ENCODE assay signal across 8 cellular contexts in genomic region chr9:112443200-112443599, GRCh38. TPM values are rescaled to one million over a fixed set of nuclear protein-coding genes. Genes with fewer than 3 reads are reported as not detected.
A peak's percentile ranks its signal among the peaks of the same experiment; 100 is the strongest.
DNase-seq lines count a peak whose midpoint lies in the region; ATAC-seq, FAIRE-seq and TF ChIP-seq lines count a peak whose summit lies in the region.

No MANE protein-coding gene starts in this region.

- H3K23me2 ChIP-seq in H1 (ENCODE audit: low read depth, low read length): no peaks in the 10 kb centered on the region

- H3K9ac ChIP-seq in H1 (replicated peaks in 1 of 4; ENCODE audit: extremely low read depth in 1 of 4, low read depth in 3 of 4, low read length in 3 of 4): no peak overlapping the region

- intact Hi-C loops in left ventricle myocardium inferior (cut with micrococcal nuclease): no loop called here
- intact Hi-C loops in left cardiac atrium (cut with DNase I): no loop called here
- intact Hi-C loops in PC-9 (cut with micrococcal nuclease; ENCODE audit: unreplicated experiment): loop anchor here (5.0 to 10.0 kb wide), 2 partner anchors 269 to 352 kb away; no protein-coding TSS in a partner anchor

- H2BK120ac ChIP-seq in H1 (replicated peaks; ENCODE audit: low read depth, low read length): no peak overlapping the region

- no peak for FAIRE-seq in H1 (lab: Jason Lieb, UNC)

- no peak overlapping the region for H4K8ac ChIP-seq in H1 (ENCODE audit: extremely low read depth, insufficient read depth, low read length)

- no peak overlapping the region for H3K18ac ChIP-seq in H1 (ENCODE audit: extremely low read depth, low read length)

- DNase-seq in left ventricle myocardium inferior (no peak), left cardiac atrium (no peak), PC-9 (no peak), H1 (ENCODE audit: low read depth in 1 of 2, low spot score in 2 of 2) (no peak), renal cortical epithelial cell (ENCODE audit: low read depth) (peak; percentile 34), T1000 (lab: John Stamatoyannopoulos, UW) (no peak), NCI-H526 treated with DMSO at 0.1 percent for 48 hours (lab: John Stamatoyannopoulos, UW) (no peak)

- H3K4me2 ChIP-seq in PC-9 (no peak overlapping the region), H1 (ENCODE audit: insufficient read depth in 1 of 2, low read depth in 2 of 2, low read length in 2 of 2) (no peak overlapping the region)

- H3K9me2 ChIP-seq in PC-9 (ENCODE audit: insufficient read depth): no peaks in the 10 kb centered on the region

- BruUV-seq in PC-9 (replicated peaks; lab: Mats Ljungman, UMichigan): no TSS peak

- no peak for TF ChIP-seq POLR2A in H1 (IDR thresholded peaks at IDR 0.05; ENCODE audit: control extremely low read depth in 1 of 2, low read depth in 2 of 2, low read length in 2 of 2)

- H3K56ac ChIP-seq in H1 (replicated peaks; ENCODE audit: insufficient read length, low read depth, low read length): no peak overlapping the region

- CTCF ChIA-PET in PC-9 (lab: Charles Lee): interaction anchor here (0.7 to 1.2 kb wide), 2 partner anchors 268 to 275 kb away, joined by 4 to 7 read pairs; partner anchors contain the start of gene INIP
- CTCF ChIA-PET in H1 (lab: Charles Lee; ENCODE audit: partially characterized antibody): interaction anchor here (0.5 to 1.8 kb wide), 10 partner anchors 9 to 468 kb away, joined by 3 to 9 read pairs (median 4); no protein-coding TSS in a partner anchor

- no peak overlapping the region for H3K4ac ChIP-seq in H1 (replicated peaks; ENCODE audit: insufficient read length, low read depth, low read length)

- H3K9me3 ChIP-seq in left ventricle myocardium inferior (replicated peaks): no peaks in the 10 kb centered on the region
- no peaks in the 10 kb centered on the region for H3K9me3 ChIP-seq in PC-9 (ENCODE audit: insufficient read depth, low read depth)
- H3K9me3 ChIP-seq in H1 (ENCODE audit: insufficient read depth in 2 of 2, low read depth in 1 of 2, low read length in 1 of 2): no peaks in the 10 kb centered on the region

- H3K79me2 ChIP-seq in PC-9 (ENCODE audit: low read depth) (no peaks in the 10 kb centered on the region), H1 (ENCODE audit: control insufficient read depth in 1 of 2, insufficient read depth in 2 of 2, low read length in 2 of 2) (no peaks in the 10 kb centered on the region)

- TF ChIP-seq EP300 in H1 (IDR thresholded peaks at IDR 0.05; ENCODE audit: borderline replicate concordance in 1 of 2, low read depth in 2 of 2, low read length in 2 of 2): no peak

- no peak overlapping the region for H2BK12ac ChIP-seq in H1 (ENCODE audit: low read depth, low read length)

- no peaks in the 10 kb centered on the region for H3K27me3 ChIP-seq in left ventricle myocardium inferior (ENCODE audit: low read depth)
- H3K27me3 ChIP-seq in PC-9 (ENCODE audit: insufficient read depth, low read depth): no peaks in the 10 kb centered on the region
- no peaks in the 10 kb centered on the region for H3K27me3 ChIP-seq in H1 (replicated peaks in 1 of 4; ENCODE audit: control insufficient read depth in 3 of 4, extremely low read depth in 1 of 4, insufficient read depth in 3 of 4, low read length in 3 of 4)

- H2BK20ac ChIP-seq in H1 (ENCODE audit: low read length): no peak overlapping the region

- no peak overlapping the region for H3K14ac ChIP-seq in H1 (ENCODE audit: insufficient read length)

- no peak overlapping the region for H2AK5ac ChIP-seq in H1 (ENCODE audit: low read depth, low read length)

- H4K91ac ChIP-seq in H1 (replicated peaks; ENCODE audit: insufficient read length, low read length): no peak overlapping the region

- H3K36me3 ChIP-seq in left ventricle myocardium inferior (peaks cover 39% of the 10 kb centered on the region), PC-9 (ENCODE audit: low read depth) (no peaks in the 10 kb centered on the region; the same call in 1 of the 2 replicates), H1 (ENCODE audit: control insufficient read depth in 2 of 4, insufficient read depth in 4 of 4, low read length in 3 of 4) (no peaks in the 10 kb centered on the region)

- TF ChIP-seq CTCF in left ventricle myocardium inferior (IDR thresholded peaks at IDR 0.05; ENCODE audit: borderline replicate concordance) (peak; percentile 50), PC-9 (conservative IDR thresholded peaks at IDR 0.05) (0 out of 2 replicates have a peak, but pooled peaks have one; percentile 47), H1 (IDR thresholded peaks at IDR 0.05; ENCODE audit: control extremely low read depth in 1 of 3, insufficient read depth in 1 of 3, low read depth in 1 of 3, low read length in 3 of 3) (peak in 2 of 3 experiments; percentile 15 to 32; a peak in 2 of 4 replicates)

- POLR2A ChIA-PET in PC-9 (lab: Charles Lee; ENCODE audit: unreplicated experiment) (interaction anchor here (0.5 to 0.6 kb wide), 2 partner anchors 342 to 860 kb away, joined by 3 to 5 read pairs; no protein-coding TSS in a partner anchor), H1 (lab: Charles Lee; ENCODE audit: partially characterized antibody) (interaction anchor here (0.9 kb wide), 1 partner anchor 275 kb away, joined by 3 read pairs; the partner anchor contains the start of gene INIP)

- no peaks in the 10 kb centered on the region for H4K20me1 ChIP-seq in PC-9 (ENCODE audit: insufficient read depth)
- H4K20me1 ChIP-seq in H1 (replicated peaks in 1 of 2; ENCODE audit: control insufficient read depth in 1 of 2, insufficient read depth in 2 of 2, low read length in 2 of 2): no peaks in the 10 kb centered on the region

- no peak overlapping the region for H4K5ac ChIP-seq in H1 (ENCODE audit: insufficient read length, low read depth, low read length)

- H3K23ac ChIP-seq in H1 (ENCODE audit: insufficient read length): no peak overlapping the region

- H3K27ac ChIP-seq in left ventricle myocardium inferior (replicated peaks): no peak overlapping the region
- no peak overlapping the region for H3K27ac ChIP-seq in PC-9
- H3K27ac ChIP-seq in H1 (ENCODE audit: low read depth, low read length): no peak overlapping the region

- no peaks in the 10 kb centered on the region for H3K79me1 ChIP-seq in H1 (ENCODE audit: low read depth, low read length)

- H2BK5ac ChIP-seq in H1 (ENCODE audit: low read depth, low read length): no peak overlapping the region

- no peak overlapping the region for H2BK15ac ChIP-seq in H1 (ENCODE audit: low read length)

- 0 out of 2 replicates have a peak, but pooled peaks cover 3% of the 10 kb centered on the region for H3F3A ChIP-seq in PC-9 (ENCODE audit: insufficient read depth, low read depth)

- H3K4me1 ChIP-seq in left ventricle myocardium inferior (peaks cover 10% of the 10 kb centered on the region), PC-9 (replicated peaks; ENCODE audit: insufficient read depth) (no peaks in the 10 kb centered on the region), H1 (replicated peaks in 1 of 4; ENCODE audit: control insufficient read depth in 3 of 4, insufficient read depth in 4 of 4, low read length in 3 of 4) (no peaks in the 10 kb centered on the region)

- ATAC-seq in left cardiac atrium: no peak
- no peak for ATAC-seq in HG02885 (IDR thresholded peaks at IDR 0.05; ENCODE audit: poor library complexity, unreplicated experiment)

- no peak overlapping the region for H2AFZ ChIP-seq in PC-9
- no peak overlapping the region for H2AFZ ChIP-seq in H1 (ENCODE audit: low read length)

- TF ChIP-seq RAD21 in H1 (IDR thresholded peaks at IDR 0.05 in 1 of 2, conservative IDR thresholded peaks at IDR 0.05 in 1 of 2; ENCODE audit: low read depth in 2 of 2, low read length in 2 of 2): peak in 1 of 2 experiments; percentile 29; a peak in 2 of 4 replicates

- no peak overlapping the region for H3K4me3 ChIP-seq in left ventricle myocardium inferior
- no peak overlapping the region for H3K4me3 ChIP-seq in PC-9
- no peak overlapping the region for H3K4me3 ChIP-seq in H1 (ENCODE audit: extremely low read depth in 1 of 4, insufficient read depth in 2 of 4, low read depth in 3 of 4, low read length in 4 of 4)

TF ChIP-seq in H1, 55 proteins besides CTCF, POLR2A, EP300 and RAD21 (continues in another document):
- TF ChIP-seq NANOG (IDR thresholded peaks at IDR 0.05; ENCODE audit: insufficient read depth, low read depth, low read length, poor library complexity, severe bottlenecking) (no peak), RBBP5 (IDR thresholded peaks at IDR 0.05; ENCODE audit: borderline replicate concordance, low read depth, low read length) (no peak), SP4 (IDR thresholded peaks at IDR 0.05; ENCODE audit: low read length) (no peak), KDM4A (IDR thresholded peaks at IDR 0.05; ENCODE audit: low read depth, low read length, severe bottlenecking) (no peak), JUN (IDR thresholded peaks at IDR 0.05; ENCODE audit: low read depth, low read length) (no peak), SP2 (IDR thresholded peaks at IDR 0.05; ENCODE audit: low read length) (no peak), SRF (IDR thresholded peaks at IDR 0.05; ENCODE audit: low read depth, low read length) (no peak), CTBP2 (IDR thresholded peaks at IDR 0.05; ENCODE audit: borderline replicate concordance, insufficient read depth, insufficient read length, low read length) (no peak), ATF2 (IDR thresholded peaks at IDR 0.05; ENCODE audit: low read length) (no peak), CHD1 (IDR thresholded peaks at IDR 0.05; ENCODE audit: low read depth, low read length) (no peak)

RNA-seq across cellular contexts. Expression of gene KIAA1958, which starts 43.4 kb away (rescaled TPM):
- total RNA-seq in left ventricle myocardium inferior (5.6 TPM), left cardiac atrium (1 to 10 TPM; 3.3 to 3.6 TPM), PC-9 (2021) (19.5 and 19.8 TPM in 2 replicates), renal cortical epithelial cell (4.2 and 21.8 TPM in 2 replicates)
- total RNA-seq in H1 (2021; fragmentation: NEBNext Ultra II Directional; extraction: Animal tissue kit (Norgen Biotek cat#: 25700)): 39.9 and 43.8 TPM in 2 replicates
- 11.4 and 13.1 TPM in 2 replicates for polyA plus RNA-seq in H1 (2011; rRNA removed)
- 10.4 TPM for polyA plus RNA-seq in H1 (2011; cell fraction: cytosol; rRNA removed)
- 30.5 TPM for polyA plus RNA-seq in H1 (2011; cell fraction: nucleus; rRNA removed)
- 9.7 to 16.0 TPM (median 13.3 TPM) in 4 replicates for polyA plus RNA-seq in H1 (2012, experiment 1 of 2)
- 1.6 TPM for polyA plus RNA-seq in H1 (2012, experiment 2 of 2)
- 11.6 TPM for polyA plus RNA-seq in H1 (2013, experiment 1 of 2)
- polyA plus RNA-seq in H1 (2013, experiment 2 of 2): 11.6 TPM
- 136 and 138 TPM in 2 replicates for polyA minus RNA-seq in H1 (2011; rRNA and poly(A)+ RNA removed)
- polyA minus RNA-seq in H1 (2011; cell fraction: cytosol; rRNA and poly(A)+ RNA removed): 46.7 TPM
- 123 TPM for polyA minus RNA-seq in H1 (2011; cell fraction: nucleus; rRNA and poly(A)+ RNA removed)
